ENCODE assay signal across 19 cellular contexts in genomic region chr10:34476607-34477006, GRCh38.
"Had no signal": no experiment of that assay in that cellular context is flagged by ENCODE, and none has a peak within 500 bp of the region (broad histone marks: within the 10 kb centered on the region; RNA-seq: fewer than 3 reads in every experiment).

No MANE protein-coding gene starts in this region.

- H3K4me1 ChIP-seq: parathyroid adenoma, psoas muscle, upper lobe of right lung had no signal

- H3K4me3 ChIP-seq: esophagus squamous epithelium, gastroesophageal sphincter, psoas muscle, testis, tibial nerve, upper lobe of right lung, vagina had no signal

- H3K27ac ChIP-seq: esophagus squamous epithelium, gastroesophageal sphincter, parathyroid adenoma, psoas muscle, testis, tibial nerve, upper lobe of right lung, vagina had no signal

- H3K9me3 ChIP-seq: esophagus squamous epithelium, gastroesophageal sphincter, psoas muscle, testis, tibial nerve, upper lobe of right lung, vagina had no signal

- ATAC-seq: effector memory CD8-positive, alpha-beta T cell; gastroesophageal sphincter; natural killer cell; psoas muscle; sciatic nerve; stimulated activated naive B cell treated with anti-CD40 and anti-IgM and Interleukin-4, amounts not matched to agents 10 μg/mL and 1 μg/mL and 100 μg/mL, for 72 hours; stimulated activated naive CD8-positive, alpha-beta T cell treated with anti-CD3 and anti-CD28 coated beads, Interleukin-15, amount 100 ng/mL, for 72 hours; upper lobe of right lung had no signal

- H3K79me2 ChIP-seq: parathyroid adenoma had no signal

- H3K9me3 Mint-ChIP-seq: effector memory CD8-positive, alpha-beta T cell; natural killer cell; stimulated activated naive B cell treated with anti-CD40 and anti-IgM and Interleukin-4, amounts not matched to agents 10 μg/mL and 1 μg/mL and 100 μg/mL, for 72 hours; stimulated activated naive CD8-positive, alpha-beta T cell treated with anti-CD3 and anti-CD28 coated beads, Interleukin-15, amount 100 ng/mL, for 72 hours had no signal

- H3K27me3 Mint-ChIP-seq: effector memory CD8-positive, alpha-beta T cell; stimulated activated naive B cell treated with anti-CD40 and anti-IgM and Interleukin-4, amounts not matched to agents 10 μg/mL and 1 μg/mL and 100 μg/mL, for 72 hours; stimulated activated naive CD8-positive, alpha-beta T cell treated with anti-CD3 and anti-CD28 coated beads, Interleukin-15, amount 100 ng/mL, for 72 hours had no signal

- H3K27me3 ChIP-seq: esophagus squamous epithelium, gastroesophageal sphincter, testis, tibial nerve, upper lobe of right lung, vagina had no signal

- H3K27ac Mint-ChIP-seq: effector memory CD8-positive, alpha-beta T cell; natural killer cell; stimulated activated naive B cell treated with anti-CD40 and anti-IgM and Interleukin-4, amounts not matched to agents 10 μg/mL and 1 μg/mL and 100 μg/mL, for 72 hours; stimulated activated naive CD8-positive, alpha-beta T cell treated with anti-CD3 and anti-CD28 coated beads, Interleukin-15, amount 100 ng/mL, for 72 hours had no signal

- DNase-seq: effector memory CD8-positive, alpha-beta T cell; esophagus squamous epithelium; foreskin fibroblast; kidney glomerular epithelial cell; natural killer cell; occipital lobe; psoas muscle; retina; stimulated activated CD4-positive, alpha-beta T cell treated with anti-CD3 and anti-CD28 coated beads, Interleukin-2, amount 100 ng/mL, for 24 hours; stimulated activated CD4-positive, alpha-beta T cell treated with anti-CD3 and anti-CD28 coated beads, Interleukin-4, amount 100 ng/mL, for 4 hours; stimulated activated naive B cell treated with anti-CD40 and anti-IgM and Interleukin-4, amounts not matched to agents 10 μg/mL and 1 μg/mL and 100 μg/mL, for 72 hours; stimulated activated naive CD8-positive, alpha-beta T cell treated with anti-CD3 and anti-CD28 coated beads, Interleukin-15, amount 100 ng/mL, for 72 hours; testis; upper lobe of right lung had no signal

- H3K36me3 Mint-ChIP-seq: natural killer cell; stimulated activated naive B cell treated with anti-CD40 and anti-IgM and Interleukin-4, amounts not matched to agents 10 μg/mL and 1 μg/mL and 100 μg/mL, for 72 hours had no signal

- H2AFZ ChIP-seq: parathyroid adenoma had no signal

- H3K36me3 ChIP-seq: gastroesophageal sphincter, tibial nerve, upper lobe of right lung, vagina had no signal

- H3K4me1 Mint-ChIP-seq: natural killer cell; stimulated activated naive B cell treated with anti-CD40 and anti-IgM and Interleukin-4, amounts not matched to agents 10 μg/mL and 1 μg/mL and 100 μg/mL, for 72 hours; stimulated activated naive CD8-positive, alpha-beta T cell treated with anti-CD3 and anti-CD28 coated beads, Interleukin-15, amount 100 ng/mL, for 72 hours had no signal

- H3K4me3 Mint-ChIP-seq: effector memory CD8-positive, alpha-beta T cell; natural killer cell; stimulated activated naive B cell treated with anti-CD40 and anti-IgM and Interleukin-4, amounts not matched to agents 10 μg/mL and 1 μg/mL and 100 μg/mL, for 72 hours; stimulated activated naive CD8-positive, alpha-beta T cell treated with anti-CD3 and anti-CD28 coated beads, Interleukin-15, amount 100 ng/mL, for 72 hours had no signal

- H3K9ac ChIP-seq: parathyroid adenoma had no signal
